Comparison of ENCODE assay signal across 24 cellular contexts in genomic region chr7:126177779-126178178, GRCh38.
DNase-seq lines count a peak whose midpoint lies in the region; ATAC-seq, FAIRE-seq and TF ChIP-seq lines count a peak whose summit lies in the region.
"Had no signal": no experiment of that assay in that cellular context is flagged by ENCODE, and none has a peak within 500 bp of the region (broad histone marks: within the 10 kb centered on the region; RNA-seq: fewer than 3 reads in every experiment).

No MANE protein-coding gene starts in this region.

- H2AK9ac ChIP-seq in IMR-90 (replicated peaks; ENCODE audit: low read depth, low read length, poor library complexity), result no peak overlapping the region

- no peaks in the 10 kb centered on the region for H3K27me3 ChIP-seq in HepG2 (ENCODE audit: control insufficient read depth in 1 of 2, insufficient read depth in 2 of 2, low read length in 2 of 2)
- no peaks in the 10 kb centered on the region for H3K27me3 ChIP-seq in right lobe of liver
- H3K27me3 ChIP-seq in IMR-90 (ENCODE audit: control insufficient read depth, insufficient read depth, low read length), result no peaks in the 10 kb centered on the region
- H3K27me3 ChIP-seq in H1 (replicated peaks in 1 of 4; ENCODE audit: control insufficient read depth in 3 of 4, extremely low read depth in 1 of 4, insufficient read depth in 3 of 4, low read length in 3 of 4), result no peaks in the 10 kb centered on the region
- H3K27me3 ChIP-seq: BE2C, BLaER1 had no signal

- TF ChIP-seq POLR2A in HepG2 (IDR thresholded peaks at IDR 0.05; ENCODE audit: insufficient read depth in 1 of 2, low read depth in 2 of 2, low read length in 2 of 2), result no peak
- TF ChIP-seq POLR2A in right lobe of liver (IDR thresholded peaks at IDR 0.05), result no peak
- no peak for TF ChIP-seq POLR2A in IMR-90 (IDR thresholded peaks at IDR 0.05; ENCODE audit: low read depth, low read length)
- no peak for TF ChIP-seq POLR2A in H1 (IDR thresholded peaks at IDR 0.05; ENCODE audit: control extremely low read depth in 1 of 2, low read depth in 2 of 2, low read length in 2 of 2)

- H3K79me1 ChIP-seq in IMR-90 (ENCODE audit: low read depth in 1 of 2, low read length in 2 of 2), result no peaks in the 10 kb centered on the region
- no peaks in the 10 kb centered on the region for H3K79me1 ChIP-seq in H1 (ENCODE audit: low read depth, low read length)

- FAIRE-seq in HepG2 (lab: Jason Lieb, UNC) (no peak), H1 (lab: Jason Lieb, UNC) (no peak)
- FAIRE-seq: G401.6, GM12891, GM19239 had no signal

- DNase-seq in HepG2 (ENCODE audit: low spot score) (no peak), right lobe of liver (no peak), IMR-90 (no peak), H1 (ENCODE audit: low read depth in 1 of 2, low spot score in 2 of 2) (no peak), SW480 (ENCODE audit: low spot score) (no peak), mucosa of descending colon (no peak)
- DNase-seq: ACHN; BE2C; C1 segment of cervical spinal cord; CD4-positive, alpha-beta memory T cell; CD4-positive, CD25-positive, alpha-beta regulatory T cell; CD8-positive, alpha-beta memory T cell; COR-L47; DMS 273 treated with DMSO at 0.1 percent for 48 hours; DMS153; DMS53; DMS79; DND-41; GF-D8 had no signal

- H2BK15ac ChIP-seq in IMR-90 (ENCODE audit: low read depth, low read length) (no peak overlapping the region), H1 (ENCODE audit: low read length) (no peak overlapping the region)

- TF ChIP-seq EP300 in HepG2 (IDR thresholded peaks at IDR 0.05; ENCODE audit: low read depth in 2 of 2, low read length in 2 of 2) (no peak), HepG2 (CRISPR knock-in tag; IDR thresholded peaks at IDR 0.05; ENCODE audit: borderline replicate concordance) (no peak), H1 (IDR thresholded peaks at IDR 0.05; ENCODE audit: borderline replicate concordance in 1 of 2, low read depth in 2 of 2, low read length in 2 of 2) (no peak)

- TF ChIP-seq CTCF in HepG2 (CRISPR knock-in tag; IDR thresholded peaks at IDR 0.05), result no peak
- no peak for TF ChIP-seq CTCF in right lobe of liver (IDR thresholded peaks at IDR 0.05)
- TF ChIP-seq CTCF in IMR-90 (conservative IDR thresholded peaks at IDR 0.05; ENCODE audit: low read depth, low read length), result no peak
- no peak for TF ChIP-seq CTCF in H1 (IDR thresholded peaks at IDR 0.05; ENCODE audit: control extremely low read depth in 1 of 3, insufficient read depth in 1 of 3, low read depth in 1 of 3, low read length in 3 of 3)
- no peak for TF ChIP-seq CTCF in mucosa of descending colon (IDR thresholded peaks at IDR 0.05)

- H4K5ac ChIP-seq in IMR-90 (ENCODE audit: low read depth, low read length) (no peak overlapping the region), H1 (ENCODE audit: insufficient read length, low read depth, low read length) (no peak overlapping the region)

- H2AK5ac ChIP-seq in IMR-90 (ENCODE audit: low read depth, low read length) (no peak overlapping the region), H1 (ENCODE audit: low read depth, low read length) (no peak overlapping the region)

- H4K20me1 ChIP-seq in HepG2 (ENCODE audit: insufficient read depth, low read length) (no peaks in the 10 kb centered on the region), IMR-90 (ENCODE audit: insufficient read depth, low read length) (no peaks in the 10 kb centered on the region), H1 (replicated peaks in 1 of 2; ENCODE audit: control insufficient read depth in 1 of 2, insufficient read depth in 2 of 2, low read length in 2 of 2) (no peaks in the 10 kb centered on the region)
- H4K20me1 ChIP-seq: BLaER1 had no signal

- H2AFZ ChIP-seq in HepG2 (ENCODE audit: low read length), result no peak overlapping the region
- no peak overlapping the region for H2AFZ ChIP-seq in IMR-90 (replicated peaks; ENCODE audit: low read length, poor library complexity)
- H2AFZ ChIP-seq in H1 (ENCODE audit: low read length), result no peak overlapping the region

- H3K23ac ChIP-seq in IMR-90 (ENCODE audit: low read depth, low read length), result no peak overlapping the region
- no peak overlapping the region for H3K23ac ChIP-seq in H1 (ENCODE audit: insufficient read length)

- H4K91ac ChIP-seq in IMR-90 (ENCODE audit: insufficient read depth, low read depth, low read length), result no peak overlapping the region
- H4K91ac ChIP-seq in H1 (replicated peaks; ENCODE audit: insufficient read length, low read length), result no peak overlapping the region

- peaks cover 71% of the 10 kb centered on the region for H3K9me3 ChIP-seq in HepG2 (ENCODE audit: low read length)
- no peaks in the 10 kb centered on the region for H3K9me3 ChIP-seq in right lobe of liver
- H3K9me3 ChIP-seq in IMR-90 (ENCODE audit: control insufficient read depth, insufficient read depth, low read length), result peaks cover 9% of the 10 kb centered on the region
- no peaks in the 10 kb centered on the region for H3K9me3 ChIP-seq in H1 (ENCODE audit: insufficient read depth in 2 of 2, low read depth in 1 of 2, low read length in 1 of 2)
- H3K9me3 ChIP-seq in mucosa of descending colon, result peaks cover 16% of the 10 kb centered on the region
- H3K9me3 ChIP-seq: BE2C, BLaER1 had no signal

- no peaks in the 10 kb centered on the region for H3K9me1 ChIP-seq in IMR-90 (ENCODE audit: insufficient read depth, low read length)

- H2BK12ac ChIP-seq in H1 (ENCODE audit: low read depth, low read length), result no peak overlapping the region

- no peak overlapping the region for H3K56ac ChIP-seq in IMR-90 (ENCODE audit: extremely low read depth, insufficient read depth, low read length)
- H3K56ac ChIP-seq in H1 (replicated peaks; ENCODE audit: insufficient read length, low read depth, low read length), result no peak overlapping the region

- dilution Hi-C loops in IMR-90 (cut with HindIII; ENCODE audit: low sequenced_read_pairs, unreplicated experiment), result no loop called here

- H2BK20ac ChIP-seq in IMR-90 (ENCODE audit: low read depth, low read length), result no peak overlapping the region
- H2BK20ac ChIP-seq in H1 (ENCODE audit: low read length), result no peak overlapping the region

- H2BK120ac ChIP-seq in IMR-90 (ENCODE audit: low read depth, low read length) (no peak overlapping the region), H1 (replicated peaks; ENCODE audit: low read depth, low read length) (no peak overlapping the region)

- no peak overlapping the region for H3K9ac ChIP-seq in HepG2 (ENCODE audit: insufficient read depth, low read depth, low read length)
- H3K9ac ChIP-seq in IMR-90 (ENCODE audit: low read depth, low read length), result no peak overlapping the region
- no peak overlapping the region for H3K9ac ChIP-seq in H1 (replicated peaks in 1 of 4; ENCODE audit: extremely low read depth in 1 of 4, low read depth in 3 of 4, low read length in 3 of 4)
- H3K9ac ChIP-seq: BLaER1 had no signal

- H3K14ac ChIP-seq in IMR-90 (replicated peaks; ENCODE audit: low read depth, low read length), result no peak overlapping the region
- H3K14ac ChIP-seq in H1 (ENCODE audit: insufficient read length), result no peak overlapping the region

- WGBS in HepG2 (ENCODE audit: low lambda C conversion rate), result 0% methylated on average over 1 of the region's 1 CpG
- 50% methylated on average over 1 of the region's 1 CpG for WGBS in right lobe of liver (ENCODE audit: insufficient coverage, low coverage, low lambda C conversion rate, missing lambda C conversion rate)
- no CpG with 5 or more reads among the region's 1 CpG for WGBS in IMR-90 (ENCODE audit: extremely low coverage in 2 of 2, insufficient read length in 1 of 2), 2 experiments
- 78% methylated on average over 1 of the region's 1 CpG; no CpG with 5 or more reads in 1 of the 2 experiments for WGBS in H1 (ENCODE audit: extremely low coverage in 1 of 2, insufficient coverage in 1 of 2, insufficient read length in 1 of 2, insufficient replicate concordance in 2 of 2, low coverage in 1 of 2, low lambda C conversion rate in 2 of 2, missing lambda C conversion rate in 1 of 2), 2 experiments

- H3K36me3 ChIP-seq in HepG2 (replicated peaks in 1 of 2; ENCODE audit: control insufficient read depth in 1 of 2, insufficient read depth in 2 of 2, low read length in 2 of 2) (no peaks in the 10 kb centered on the region), right lobe of liver (no peaks in the 10 kb centered on the region), IMR-90 (ENCODE audit: control insufficient read depth, insufficient read depth, low read length) (no peaks in the 10 kb centered on the region), H1 (ENCODE audit: control insufficient read depth in 2 of 4, insufficient read depth in 4 of 4, low read length in 3 of 4) (no peaks in the 10 kb centered on the region), mucosa of descending colon (ENCODE audit: low read depth) (no peaks in the 10 kb centered on the region)
- H3K36me3 ChIP-seq: BE2C, BLaER1 had no signal

- intact Hi-C loops in HepG2 (cut with micrococcal nuclease; ENCODE audit: unreplicated experiment), result no loop called here
- intact Hi-C loops in right lobe of liver (cut with DNase I), result no loop called here
- intact Hi-C loops in IMR-90 (cut with micrococcal nuclease), result no loop called here
- intact Hi-C loops in mucosa of descending colon (cut with DNase I, micrococcal nuclease), result no loop called here

- ATAC-seq in HepG2 (no peak), right lobe of liver (no peak), IMR-90 (ENCODE audit: low read depth) (no peak), mucosa of descending colon (no peak)

- no peaks in the 10 kb centered on the region for H3K23me2 ChIP-seq in H1 (ENCODE audit: low read depth, low read length)

- no TSS peak for BruUV-seq in HepG2 (replicated peaks; lab: Mats Ljungman, UMichigan)
- BruUV-seq in IMR-90 (replicated peaks; lab: Mats Ljungman, UMichigan), result no TSS peak

- H3K4me3 ChIP-seq in HepG2 (replicated peaks in 1 of 3; ENCODE audit: insufficient read depth in 1 of 3, low read depth in 2 of 3, low read length in 3 of 3), result no peak overlapping the region
- no peak overlapping the region for H3K4me3 ChIP-seq in right lobe of liver
- no peak overlapping the region for H3K4me3 ChIP-seq in IMR-90 (ENCODE audit: insufficient read depth, low read depth, low read length)
- H3K4me3 ChIP-seq in H1 (ENCODE audit: extremely low read depth in 1 of 4, insufficient read depth in 2 of 4, low read depth in 3 of 4, low read length in 4 of 4), result no peak overlapping the region
- no peak overlapping the region for H3K4me3 ChIP-seq in mucosa of descending colon
- H3K4me3 ChIP-seq: BLaER1 had no signal

- in situ Hi-C loops in HepG2 (cut with HindIII; ENCODE audit: extremely low pct_ligation_motif_present, low pct_unique_long_range_greater_than_20kb), result no loop called here
- in situ Hi-C loops in IMR-90 (cut with MboI; ENCODE audit: low sequenced_read_pairs), result no loop called here

- H3K27ac ChIP-seq in HepG2 (ENCODE audit: extremely low read length, insufficient read depth, low read length) (no peak overlapping the region), right lobe of liver (no peak overlapping the region), IMR-90 (ENCODE audit: insufficient read depth, low read length) (no peak overlapping the region), H1 (ENCODE audit: low read depth, low read length) (no peak overlapping the region)
- H3K27ac ChIP-seq: 22Rv1, BLaER1 had no signal

- H3K4me2 ChIP-seq in HepG2 (ENCODE audit: low read depth, low read length), result no peak overlapping the region
- H3K4me2 ChIP-seq in IMR-90 (ENCODE audit: low read depth, low read length), result no peak overlapping the region
- no peak overlapping the region for H3K4me2 ChIP-seq in H1 (ENCODE audit: insufficient read depth in 1 of 2, low read depth in 2 of 2, low read length in 2 of 2)
- H3K4me2 ChIP-seq: BLaER1 had no signal

- H3K4ac ChIP-seq in IMR-90 (ENCODE audit: low read depth, low read length), result no peak overlapping the region
- no peak overlapping the region for H3K4ac ChIP-seq in H1 (replicated peaks; ENCODE audit: insufficient read length, low read depth, low read length)

- no peak for TF ChIP-seq RAD21 in HepG2 (CRISPR knock-in tag; IDR thresholded peaks at IDR 0.05)
- TF ChIP-seq RAD21 in IMR-90 (IDR thresholded peaks at IDR 0.05; ENCODE audit: low read length), result no peak
- no peak for TF ChIP-seq RAD21 in H1 (IDR thresholded peaks at IDR 0.05 in 1 of 2, conservative IDR thresholded peaks at IDR 0.05 in 1 of 2; ENCODE audit: low read depth in 2 of 2, low read length in 2 of 2)

- H3K79me2 ChIP-seq in HepG2 (ENCODE audit: insufficient read depth, low read length), result no peaks in the 10 kb centered on the region
- no peaks in the 10 kb centered on the region for H3K79me2 ChIP-seq in H1 (ENCODE audit: control insufficient read depth in 1 of 2, insufficient read depth in 2 of 2, low read length in 2 of 2)

- H3K4me1 ChIP-seq in HepG2 (ENCODE audit: insufficient read depth, low read length) (no peaks in the 10 kb centered on the region), right lobe of liver (peaks cover 0 to 22% (median 8%) of the 10 kb centered on the region in 4 donors), IMR-90 (ENCODE audit: control insufficient read depth, insufficient read depth, low read length) (no peaks in the 10 kb centered on the region), H1 (replicated peaks in 1 of 4; ENCODE audit: control insufficient read depth in 3 of 4, insufficient read depth in 4 of 4, low read length in 3 of 4) (no peaks in the 10 kb centered on the region), mucosa of descending colon (ENCODE audit: low read depth) (no peaks in the 10 kb centered on the region)
- H3K4me1 ChIP-seq: BE2C, BLaER1 had no signal

- POLR2A ChIA-PET in HepG2 (lab: Yijun Ruan, JAX) (no interaction called here), IMR-90 (lab: Charles Lee; ENCODE audit: unreplicated experiment) (no interaction called here), H1 (lab: Charles Lee; ENCODE audit: partially characterized antibody) (no interaction called here)

- H2BK5ac ChIP-seq in IMR-90 (ENCODE audit: low read depth, low read length, poor library complexity, severe bottlenecking) (no peak overlapping the region), H1 (ENCODE audit: low read depth, low read length) (no peak overlapping the region)

- no peak overlapping the region for H3K18ac ChIP-seq in IMR-90 (ENCODE audit: low read depth, low read length)
- no peak overlapping the region for H3K18ac ChIP-seq in H1 (ENCODE audit: extremely low read depth, low read length)

- H4K8ac ChIP-seq in IMR-90 (ENCODE audit: low read depth in 2 of 2, low read length in 2 of 2) (no peak overlapping the region), H1 (ENCODE audit: extremely low read depth, insufficient read depth, low read length) (no peak overlapping the region)

- CTCF ChIA-PET in HepG2 (lab: Yijun Ruan, JAX; ENCODE audit: low intra/inter-chr PET ratio, low total read pairs) (no interaction called here), IMR-90 (lab: Yijun Ruan, JAX) (no interaction called here), H1 (lab: Charles Lee; ENCODE audit: partially characterized antibody) (no interaction called here)

Comparison
In these comparisons a context has a peak if more than half of its experiments do, and no peak if none do; other contexts are left out.
1. Of the 41 proteins assayed by ChIP-seq in both HepG2 and H1: peak only in HepG2: none; only in H1: none; in both: MAFK; in neither: 40.